Comparison of ENCODE assay signal across 15 cellular contexts in genomic region chr4:185236155-185236503, GRCh38.
"Had no signal": no experiment of that assay in that cellular context is flagged by ENCODE, and none has a peak within 500 bp of the region (broad histone marks: within the 10 kb centered on the region; RNA-seq: fewer than 3 reads in every experiment).

No MANE protein-coding gene starts in this region.

- H3K4me1 ChIP-seq: gastrocnemius medialis had no signal

- H3K36me3 ChIP-seq: gastrocnemius medialis, heart left ventricle had no signal

- H3K4me3 ChIP-seq: gastrocnemius medialis, heart left ventricle, psoas muscle had no signal

- H3K27me3 ChIP-seq: gastrocnemius medialis, heart left ventricle had no signal

- DNase-seq: activated CD4-positive, alpha-beta T cell treated with anti-CD3 and anti-CD28 coated beads, Interleukin-2, amount 10 ng/mL, durations not matched to agents 24 days and 14 days; activated CD4-positive, CD25-positive, alpha-beta regulatory T cell; activated CD8-positive, alpha-beta T cell treated with anti-CD3 and anti-CD28 coated beads, Interleukin-2, amount 10 ng/mL, durations not matched to agents 7 days and 5 days; activated effector memory CD4-positive, alpha-beta T cell treated with anti-CD3 and anti-CD28 coated beads, Interleukin-2, amount 50 U/mL, for 16 hours; activated naive CD4-positive, alpha-beta T cell treated with anti-CD3 and anti-CD28 coated beads, Interleukin-2, amount 50 U/mL, for 16 hours; activated T-cell treated with anti-CD3 and anti-CD28 coated beads, Interleukin-2, amount 50 U/mL, for 4 hours; aorta; cerebellar nuclear complex; effector CD4-positive, alpha-beta T cell; gastrocnemius medialis; heart left ventricle; psoas muscle; stimulated activated CD4-positive, alpha-beta T cell treated with anti-CD3 and anti-CD28 coated beads, Interleukin-4, amount 100 ng/mL, for 4 hours; stimulated activated naive B cell treated with anti-CD40 and anti-IgM and Interleukin-4, amounts not matched to agents 10 μg/mL and 1 μg/mL and 100 μg/mL, for 72 hours had no signal

- H3K27ac Mint-ChIP-seq: activated CD4-positive, alpha-beta T cell treated with anti-CD3 and anti-CD28 coated beads, Interleukin-2, amount 10 ng/mL, durations not matched to agents 24 days and 14 days; activated CD8-positive, alpha-beta T cell treated with anti-CD3 and anti-CD28 coated beads, Interleukin-2, amount 10 ng/mL, durations not matched to agents 7 days and 5 days; stimulated activated naive B cell treated with anti-CD40 and anti-IgM and Interleukin-4, amounts not matched to agents 10 μg/mL and 1 μg/mL and 100 μg/mL, for 72 hours had no signal

- H3K27ac ChIP-seq: psoas muscle had no signal

- ATAC-seq: activated CD8-positive, alpha-beta T cell treated with anti-CD3 and anti-CD28 coated beads, Interleukin-2, amount 10 ng/mL, durations not matched to agents 7 days and 5 days; activated T-cell treated with anti-CD3 and anti-CD28 coated beads, Interleukin-2, amount 50 U/mL, for 4 hours; esophagus mucosa; gastrocnemius medialis; psoas muscle; stimulated activated naive B cell treated with anti-CD40 and anti-IgM and Interleukin-4, amounts not matched to agents 10 μg/mL and 1 μg/mL and 100 μg/mL, for 72 hours had no signal

- H3K9me3 ChIP-seq: gastrocnemius medialis, psoas muscle had no signal

- H3K27me3 Mint-ChIP-seq: activated CD4-positive, alpha-beta T cell treated with anti-CD3 and anti-CD28 coated beads, Interleukin-2, amount 10 ng/mL, durations not matched to agents 24 days and 14 days; stimulated activated naive B cell treated with anti-CD40 and anti-IgM and Interleukin-4, amounts not matched to agents 10 μg/mL and 1 μg/mL and 100 μg/mL, for 72 hours had no signal

- H3K4me3 Mint-ChIP-seq: activated CD4-positive, alpha-beta T cell treated with anti-CD3 and anti-CD28 coated beads, Interleukin-2, amount 10 ng/mL, durations not matched to agents 24 days and 14 days; activated CD8-positive, alpha-beta T cell treated with anti-CD3 and anti-CD28 coated beads, Interleukin-2, amount 10 ng/mL, durations not matched to agents 7 days and 5 days; activated T-cell treated with anti-CD3 and anti-CD28 coated beads, Interleukin-2, amount 50 U/mL, for 4 hours; stimulated activated naive B cell treated with anti-CD40 and anti-IgM and Interleukin-4, amounts not matched to agents 10 μg/mL and 1 μg/mL and 100 μg/mL, for 72 hours had no signal

- H3K9me3 Mint-ChIP-seq: activated T-cell treated with anti-CD3 and anti-CD28 coated beads, Interleukin-2, amount 50 U/mL, for 4 hours; stimulated activated naive B cell treated with anti-CD40 and anti-IgM and Interleukin-4, amounts not matched to agents 10 μg/mL and 1 μg/mL and 100 μg/mL, for 72 hours had no signal
